ENCODE assay signal across 1 cellular context in the genomic region with DNA sequence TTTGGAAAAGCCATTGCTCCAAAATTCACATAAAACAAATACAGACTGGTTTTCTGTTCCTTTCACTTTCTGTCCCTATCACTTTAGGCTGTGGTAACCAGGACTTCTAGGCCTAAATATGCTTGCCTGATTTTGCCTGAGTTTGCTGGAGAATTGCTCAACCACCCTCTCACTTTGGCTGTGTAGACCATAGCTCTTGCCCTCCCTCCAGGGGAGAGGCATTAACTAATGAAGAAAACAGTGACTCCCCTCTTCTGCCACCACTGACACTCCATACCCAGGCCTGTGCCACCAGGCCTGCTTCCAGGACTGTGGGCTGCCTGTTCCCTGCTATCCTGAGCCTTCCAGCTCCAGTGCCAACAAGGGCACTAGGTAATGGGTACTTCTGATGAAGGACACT.
TF ChIP-seq lines count a peak whose summit lies in the region.

No MANE protein-coding gene starts in this region.

TF ChIP-seq in K562, 482 proteins besides CTCF, POLR2A, EP300 and RAD21 (continued from another document):
- TF ChIP-seq, protein P1, sequence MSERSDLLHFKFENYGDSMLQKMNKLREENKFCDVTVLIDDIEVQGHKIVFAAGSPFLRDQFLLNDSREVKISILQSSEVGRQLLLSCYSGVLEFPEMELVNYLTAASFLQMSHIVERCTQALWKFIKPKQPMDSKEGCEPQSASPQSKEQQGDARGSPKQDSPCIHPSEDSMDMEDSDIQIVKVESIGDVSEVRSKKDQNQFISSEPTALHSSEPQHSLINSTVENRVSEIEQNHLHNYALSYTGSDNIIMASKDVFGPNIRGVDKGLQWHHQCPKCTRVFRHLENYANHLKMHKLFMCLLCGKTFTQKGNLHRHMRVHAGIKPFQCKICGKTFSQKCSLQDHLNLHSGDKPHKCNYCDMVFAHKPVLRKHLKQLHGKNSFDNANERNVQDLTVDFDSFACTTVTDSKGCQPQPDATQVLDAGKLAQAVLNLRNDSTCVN (CRISPR knock-in tag; IDR thresholded peaks at IDR 0.05): no peak
- TF ChIP-seq WHSC1 (IDR thresholded peaks at IDR 0.05; ENCODE audit: low read length): peak; percentile 24
- TF ChIP-seq ZNF253 (CRISPR knock-in tag; conservative IDR thresholded peaks at IDR 0.05): no peak
- TF ChIP-seq ZNF584 (CRISPR knock-in tag; IDR thresholded peaks at IDR 0.05; ENCODE audit: low read depth): no peak
- TF ChIP-seq, protein P2, sequence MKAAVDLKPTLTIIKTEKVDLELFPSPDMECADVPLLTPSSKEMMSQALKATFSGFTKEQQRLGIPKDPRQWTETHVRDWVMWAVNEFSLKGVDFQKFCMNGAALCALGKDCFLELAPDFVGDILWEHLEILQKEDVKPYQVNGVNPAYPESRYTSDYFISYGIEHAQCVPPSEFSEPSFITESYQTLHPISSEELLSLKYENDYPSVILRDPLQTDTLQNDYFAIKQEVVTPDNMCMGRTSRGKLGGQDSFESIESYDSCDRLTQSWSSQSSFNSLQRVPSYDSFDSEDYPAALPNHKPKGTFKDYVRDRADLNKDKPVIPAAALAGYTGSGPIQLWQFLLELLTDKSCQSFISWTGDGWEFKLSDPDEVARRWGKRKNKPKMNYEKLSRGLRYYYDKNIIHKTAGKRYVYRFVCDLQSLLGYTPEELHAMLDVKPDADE (conservative IDR thresholded peaks at IDR 0.05; ENCODE audit: control insufficient read depth, low read depth, low read length): no peak
- no peak for TF ChIP-seq RFX7 (CRISPR knock-in tag; IDR thresholded peaks at IDR 0.05)
- no peak for TF ChIP-seq MAFF (IDR thresholded peaks at IDR 0.05; ENCODE audit: low read length)
- TF ChIP-seq TSC22D4 (tag; IDR thresholded peaks at IDR 0.05): 0 out of 2 replicates have a peak, but pooled peaks have one; percentile 12
- TF ChIP-seq CEBPG (CRISPR knock-in tag; IDR thresholded peaks at IDR 0.05): no peak
- peak in 1 of 2 experiments; percentile 72; a peak in 2 of 4 replicates for TF ChIP-seq CEBPG (tag; conservative IDR thresholded peaks at IDR 0.05 in 1 of 2, IDR thresholded peaks at IDR 0.05 in 1 of 2)
- no peak for TF ChIP-seq DDX20 (tag; IDR thresholded peaks at IDR 0.05; ENCODE audit: low read depth)
- TF ChIP-seq ZFX (CRISPR knock-in tag; IDR thresholded peaks at IDR 0.05): peak; percentile 49; the same call in 1 of the 2 replicates
- no peak for TF ChIP-seq KAT2B (IDR thresholded peaks at IDR 0.05; ENCODE audit: low read depth, low read length)
- TF ChIP-seq, protein P3, sequence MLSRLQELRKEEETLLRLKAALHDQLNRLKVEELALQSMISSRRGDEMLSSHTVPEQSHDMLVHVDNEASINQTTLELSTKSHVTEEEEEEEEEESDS (CRISPR knock-in tag; IDR thresholded peaks at IDR 0.05): no peak
